In the genomic region with DNA sequence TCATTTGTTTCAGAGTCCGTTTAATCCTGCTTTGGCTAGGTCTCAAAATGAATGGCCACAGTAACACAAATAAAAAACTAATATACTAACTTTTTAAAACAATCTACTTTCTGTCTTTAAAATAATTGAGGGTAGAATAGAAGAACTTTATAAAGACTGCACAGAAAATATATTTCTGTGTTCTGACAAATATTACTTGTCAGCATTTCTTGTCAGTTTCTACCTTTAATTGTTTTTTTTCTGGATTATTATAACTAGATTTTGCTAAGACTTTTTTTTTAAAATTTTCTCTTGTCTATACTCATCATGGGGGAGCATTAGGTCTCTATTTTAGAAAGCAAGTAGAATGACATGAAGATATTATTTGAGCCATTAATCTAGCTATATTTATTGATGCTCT, we compare ENCODE assay signal across 15 cellular contexts.
A peak's percentile ranks its signal among the peaks of the same experiment; 100 is the strongest.
DNase-seq lines count a peak whose midpoint lies in the region; ATAC-seq, FAIRE-seq and TF ChIP-seq lines count a peak whose summit lies in the region.
"Had no signal": no experiment of that assay in that cellular context is flagged by ENCODE, and none has a peak within 500 bp of the region (broad histone marks: within the 10 kb centered on the region; RNA-seq: fewer than 3 reads in every experiment).

No MANE protein-coding gene starts in this region.

- H3K4me3 ChIP-seq in A549 = no peak overlapping the region
- H3K4me3 ChIP-seq in IMR-90 (ENCODE audit: insufficient read depth, low read depth, low read length) = no peak overlapping the region

- no peak for ATAC-seq in A549
- ATAC-seq in IMR-90 (ENCODE audit: low read depth) = no peak
- no peak for ATAC-seq in effector memory CD8-positive, alpha-beta T cell (replicated peaks)
- no peak for ATAC-seq in GM19467 (IDR thresholded peaks at IDR 0.05; ENCODE audit: unreplicated experiment)
- ATAC-seq: HCT116 had no signal

- no peak for TF ChIP-seq RAD21 in A549 (conservative IDR thresholded peaks at IDR 0.05 in 1 of 2, IDR thresholded peaks at IDR 0.05 in 1 of 2)
- no peak for TF ChIP-seq RAD21 in IMR-90 (IDR thresholded peaks at IDR 0.05; ENCODE audit: low read length)

- H3K4me1 ChIP-seq in A549 = peaks cover 6% of the 10 kb centered on the region; the same call in 2 of the 3 replicates
- H3K4me1 ChIP-seq in IMR-90 (ENCODE audit: control insufficient read depth, insufficient read depth, low read length) = 0 out of 2 replicates have a peak, but pooled peaks cover under 1% of the 10 kb centered on the region
- H3K4me1 ChIP-seq: BE2C had no signal

- H3K27me3 Mint-ChIP-seq in effector memory CD8-positive, alpha-beta T cell = no peaks in the 10 kb centered on the region
- no peaks in the 10 kb centered on the region for H3K27me3 Mint-ChIP-seq in mesothelial cell of epicardium (ENCODE audit: low read depth)
- H3K27me3 Mint-ChIP-seq: CD4-positive, alpha-beta memory T cell had no signal

- H2BK5ac ChIP-seq in IMR-90 (ENCODE audit: low read depth, low read length, poor library complexity, severe bottlenecking) = no peak overlapping the region

- H3K9me3 ChIP-seq in A549 (no peaks in the 10 kb centered on the region), IMR-90 (ENCODE audit: control insufficient read depth, insufficient read depth, low read length) (no peaks in the 10 kb centered on the region)
- H3K9me3 ChIP-seq: BE2C had no signal

- no TSS peak for BruUV-seq in IMR-90 (replicated peaks; lab: Mats Ljungman, UMichigan)

- peaks cover 3 to 12% of the 10 kb centered on the region in 2 experiments; a peak in 2 of 4 replicates for H3K79me1 ChIP-seq in IMR-90 (ENCODE audit: low read depth in 1 of 2, low read length in 2 of 2)

- in situ Hi-C loops in IMR-90 (cut with MboI; ENCODE audit: low sequenced_read_pairs) = no loop called here

- no peak overlapping the region for H3K27ac ChIP-seq in A549
- no peak overlapping the region for H3K27ac ChIP-seq in IMR-90 (ENCODE audit: insufficient read depth, low read length)
- H3K27ac ChIP-seq: C4-2B, HL-60 had no signal

- WGBS in A549 (ENCODE audit: missing lambda C conversion rate) = 83% methylated on average over 1 of the region's 1 CpG
- WGBS in IMR-90 (ENCODE audit: extremely low coverage in 2 of 2, insufficient read length in 1 of 2), 2 experiments = no CpG with 5 or more reads among the region's 1 CpG

- TF ChIP-seq EP300 in A549 (IDR thresholded peaks at IDR 0.05) = no peak

- TF ChIP-seq POLR2A in A549 (IDR thresholded peaks at IDR 0.05; ENCODE audit: low read length) (no peak), IMR-90 (IDR thresholded peaks at IDR 0.05; ENCODE audit: low read depth, low read length) (no peak)

- H3K23ac ChIP-seq in IMR-90 (ENCODE audit: low read depth, low read length) = no peak overlapping the region

- no peaks in the 10 kb centered on the region for H4K20me1 ChIP-seq in IMR-90 (ENCODE audit: insufficient read depth, low read length)

- H4K8ac ChIP-seq in IMR-90 (ENCODE audit: low read depth in 2 of 2, low read length in 2 of 2) = no peak overlapping the region

- no peaks in the 10 kb centered on the region for H3K27me3 ChIP-seq in IMR-90 (ENCODE audit: control insufficient read depth, insufficient read depth, low read length)
- H3K27me3 ChIP-seq: BE2C had no signal

- H3K18ac ChIP-seq in IMR-90 (ENCODE audit: low read depth, low read length) = no peak overlapping the region

- TF ChIP-seq CTCF in A549 (IDR thresholded peaks at IDR 0.05) (no peak), IMR-90 (conservative IDR thresholded peaks at IDR 0.05; ENCODE audit: low read depth, low read length) (no peak), mesothelial cell of epicardium (IDR thresholded peaks at IDR 0.05; ENCODE audit: unreplicated experiment) (no peak)

- no peak overlapping the region for H2AK5ac ChIP-seq in IMR-90 (ENCODE audit: low read depth, low read length)

- peaks cover 31% of the 10 kb centered on the region for H3K36me3 ChIP-seq in IMR-90 (ENCODE audit: control insufficient read depth, insufficient read depth, low read length)

- H3K27ac Mint-ChIP-seq in effector memory CD8-positive, alpha-beta T cell = peak overlapping the region; percentile 46 to 52
- peak overlapping the region; percentile 16 for H3K27ac Mint-ChIP-seq in mesothelial cell of epicardium

- no peak overlapping the region for H2AK9ac ChIP-seq in IMR-90 (replicated peaks; ENCODE audit: low read depth, low read length, poor library complexity)

- no peak overlapping the region for H2BK20ac ChIP-seq in IMR-90 (ENCODE audit: low read depth, low read length)

- peaks cover 0 to 25% of the 10 kb centered on the region in 2 donors for H3K4me1 Mint-ChIP-seq in effector memory CD8-positive, alpha-beta T cell (ENCODE audit: low read depth in 2 of 2)
- H3K4me1 Mint-ChIP-seq in mesothelial cell of epicardium = no peaks in the 10 kb centered on the region

- H3K36me3 Mint-ChIP-seq in effector memory CD8-positive, alpha-beta T cell (ENCODE audit: insufficient read depth) = peaks cover 70% of the 10 kb centered on the region
- peaks cover 31% of the 10 kb centered on the region for H3K36me3 Mint-ChIP-seq in mesothelial cell of epicardium

- no peaks in the 10 kb centered on the region for H3K9me3 Mint-ChIP-seq in effector memory CD8-positive, alpha-beta T cell
- H3K9me3 Mint-ChIP-seq in mesothelial cell of epicardium = no peaks in the 10 kb centered on the region
- H3K9me3 Mint-ChIP-seq: CD4-positive, alpha-beta memory T cell had no signal

- H3K9me1 ChIP-seq in IMR-90 (ENCODE audit: insufficient read depth, low read length) = no peaks in the 10 kb centered on the region; the same call in 1 of the 2 replicates

- H3K4me3 Mint-ChIP-seq in effector memory CD8-positive, alpha-beta T cell = no peak overlapping the region
- no peak overlapping the region for H3K4me3 Mint-ChIP-seq in mesothelial cell of epicardium
- H3K4me3 Mint-ChIP-seq: CD4-positive, alpha-beta memory T cell had no signal

- H3K9ac ChIP-seq in IMR-90 (ENCODE audit: low read depth, low read length) = no peak overlapping the region

- no peak for FAIRE-seq in A549 (lab: Jason Lieb, UNC)
- FAIRE-seq: A204.1, H54 had no signal

- no peak overlapping the region for H4K5ac ChIP-seq in IMR-90 (ENCODE audit: low read depth, low read length)

- no peak overlapping the region for H3K14ac ChIP-seq in IMR-90 (replicated peaks; ENCODE audit: low read depth, low read length)

- H3K4me2 ChIP-seq in A549 (no peak overlapping the region), IMR-90 (ENCODE audit: low read depth, low read length) (no peak overlapping the region)

- H2AFZ ChIP-seq in IMR-90 (replicated peaks; ENCODE audit: low read length, poor library complexity) = no peak overlapping the region

- DNase-seq in A549 (ENCODE audit: low read depth in 1 of 2, low spot score in 1 of 2) (no peak), IMR-90 (no peak), mesothelial cell of epicardium (ENCODE audit: low spot score in 2 of 2, unreplicated experiment in 2 of 2) (no peak), hippocampal formation (lab: John Stamatoyannopoulos, UW) (no peak), germinal center (ENCODE audit: low spot score) (no peak)
- no peak for DNase-seq in effector memory CD8-positive, alpha-beta T cell
- DNase-seq: BE2C; CD4-positive, alpha-beta memory T cell; DMS79 had no signal

- dilution Hi-C loops in IMR-90 (cut with HindIII; ENCODE audit: low sequenced_read_pairs, unreplicated experiment) = no loop called here

- intact Hi-C loops in IMR-90 (cut with micrococcal nuclease) = no loop called here

- CTCF ChIA-PET in A549 (lab: Yijun Ruan, JAX) (interaction anchor here (0.6 to 1.0 kb wide), 3 partner anchors 28 to 1061 kb away, joined by 3 read pairs; no protein-coding TSS in a partner anchor), IMR-90 (lab: Yijun Ruan, JAX) (interaction anchor here (0.6 kb wide), 1 partner anchor 103 kb away, joined by 8 read pairs; no protein-coding TSS in a partner anchor)

- no peak overlapping the region for H3K56ac ChIP-seq in IMR-90 (ENCODE audit: extremely low read depth, insufficient read depth, low read length)

- H2BK120ac ChIP-seq in IMR-90 (ENCODE audit: low read depth, low read length) = no peak overlapping the region

- no peak overlapping the region for H2BK15ac ChIP-seq in IMR-90 (ENCODE audit: low read depth, low read length)

- POLR2A ChIA-PET in A549 (lab: Yijun Ruan, JAX) = no interaction called here
- POLR2A ChIA-PET in IMR-90 (lab: Charles Lee; ENCODE audit: unreplicated experiment) = no interaction called here

- H3K4ac ChIP-seq in IMR-90 (ENCODE audit: low read depth, low read length) = no peak overlapping the region

- H4K91ac ChIP-seq in IMR-90 (ENCODE audit: insufficient read depth, low read depth, low read length) = no peak overlapping the region

TF ChIP-seq in A549, 52 proteins besides CTCF, POLR2A, EP300 and RAD21:
- TF ChIP-seq MAFK (IDR thresholded peaks at IDR 0.05; ENCODE audit: partially characterized antibody) (peak; percentile 87), ZSCAN20 (CRISPR knock-in tag; IDR thresholded peaks at IDR 0.05) (no peak)

TF ChIP-seq in IMR-90, 13 proteins besides CTCF, POLR2A, EP300 and RAD21:
- TF ChIP-seq RCOR1 (IDR thresholded peaks at IDR 0.05; ENCODE audit: insufficient replicate concordance, low read length) = no peak
- peak; percentile 91 for TF ChIP-seq MAFK (IDR thresholded peaks at IDR 0.05; ENCODE audit: low read depth, low read length)
